2 cellular contexts compared by ENCODE assay signal in genomic region chr2:98731709-98732349, GRCh38.
A peak's percentile ranks its signal among the peaks of the same experiment; 100 is the strongest.
TF ChIP-seq lines count a peak whose summit lies in the region.

No MANE protein-coding gene starts in this region.

TF ChIP-seq in A549, 52 proteins besides CTCF, POLR2A, EP300 and RAD21:
- TF ChIP-seq CBX8 (IDR thresholded peaks at IDR 0.05) (peak; percentile 88), RNF2 (IDR thresholded peaks at IDR 0.05; ENCODE audit: borderline replicate concordance, low read depth) (peak; percentile 90; the same call in 1 of the 2 replicates), CHD4 (IDR thresholded peaks at IDR 0.05; ENCODE audit: borderline replicate concordance) (no peak), BHLHE40 (IDR thresholded peaks at IDR 0.05; ENCODE audit: low read depth, low read length) (no peak)
TF ChIP-seq in A549: peak in this region for 2.

TF ChIP-seq in GM12878, 131 proteins besides CTCF, POLR2A, EP300 and RAD21:
- TF ChIP-seq E4F1 (IDR thresholded peaks at IDR 0.05; ENCODE audit: borderline replicate concordance, partially characterized antibody), result no peak
- 0 out of 2 replicates have a peak, but pooled peaks have one; percentile 7 for TF ChIP-seq RB1 (IDR thresholded peaks at IDR 0.05; ENCODE audit: borderline replicate concordance)
- no peak for TF ChIP-seq SP1 (IDR thresholded peaks at IDR 0.05; ENCODE audit: low read depth, low read length)
- TF ChIP-seq MLLT1 (IDR thresholded peaks at IDR 0.05), result peak; percentile 35; the same call in 1 of the 2 replicates
- TF ChIP-seq ZNF207 (IDR thresholded peaks at IDR 0.05; ENCODE audit: borderline replicate concordance), result 0 out of 2 replicates have a peak, but pooled peaks have one; percentile 11
